22 cellular contexts compared by ENCODE assay signal in the genomic region with DNA sequence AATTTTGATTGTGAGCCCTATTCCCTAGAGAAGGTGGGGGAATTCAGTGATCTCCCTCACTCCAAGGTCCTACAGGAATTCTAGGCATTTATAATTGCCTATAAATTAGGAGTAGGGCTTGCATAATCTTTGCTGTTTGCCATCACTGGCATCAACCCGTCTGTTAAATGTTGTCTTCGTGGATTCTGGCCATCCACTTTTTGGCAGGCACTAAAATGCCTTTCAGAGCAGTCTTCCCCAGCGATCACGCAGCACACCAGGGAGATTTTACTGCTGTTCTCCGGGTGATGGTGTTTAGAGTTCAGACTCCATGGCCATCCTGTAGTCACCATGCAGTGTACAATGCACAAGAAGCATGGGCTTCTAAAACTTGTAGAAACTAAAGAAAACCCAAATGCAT. TPM values are rescaled to one million over a fixed set of nuclear protein-coding genes. Genes with fewer than 3 reads are reported as not detected.
A peak's percentile ranks its signal among the peaks of the same experiment; 100 is the strongest.
DNase-seq lines count a peak whose midpoint lies in the region; ATAC-seq and TF ChIP-seq lines count a peak whose summit lies in the region.
"Had no signal": no experiment of that assay in that cellular context is flagged by ENCODE, and none has a peak within 500 bp of the region (broad histone marks: within the 10 kb centered on the region; RNA-seq: fewer than 3 reads in every experiment).

No MANE protein-coding gene starts in this region.

- intact Hi-C loops in uterus (cut with DNase I; ENCODE audit: low total_unique reads): no loop called here
- intact Hi-C loops in natural killer cell (cut with micrococcal nuclease): no loop called here

- H3K4me3 ChIP-seq in rectal smooth muscle tissue (ENCODE audit: low read length) (no peak overlapping the region), uterus (no peak overlapping the region), SJCRH30 (no peak overlapping the region)
- H3K4me3 ChIP-seq: BLaER1 treated with 17β-estradiol and CSF1 and Interleukin-3, amounts not matched to agents 10 nM and 100 nM had no signal

- no peak for TF ChIP-seq CTCF in uterus (IDR thresholded peaks at IDR 0.05)
- no peak for TF ChIP-seq CTCF in natural killer cell (IDR thresholded peaks at IDR 0.05)

- H3K27ac ChIP-seq in rectal smooth muscle tissue (ENCODE audit: low read depth, low read length): peak overlapping the region; percentile 83
- peak overlapping the region; percentile 56 to 69 for H3K27ac ChIP-seq in uterus
- H3K27ac ChIP-seq in SJCRH30: no peak overlapping the region
- H3K27ac ChIP-seq: BLaER1 treated with 17β-estradiol and CSF1 and Interleukin-3, amounts not matched to agents 10 nM and 100 nM had no signal

- DNase-seq in NCI-H526 treated with DMSO at 0.1 percent for 48 hours (lab: John Stamatoyannopoulos, UW) (peak; percentile 53), fibroblast of gingiva (ENCODE audit: low read depth) (peak; percentile 11), uterus (peak; percentile 32 to 34), SJCRH30 (no peak), natural killer cell (no peak), cerebellar nuclear complex (lab: John Stamatoyannopoulos, UW) (no peak)
- DNase-seq: Caco-2; CD4-positive, alpha-beta memory T cell; DMS 273 treated with DMSO at 0.1 percent for 48 hours; DMS79 treated with DMSO at 0.1 percent for 48 hours; KBM-7; MM.1S; NCI-H1048; NCI-H1436; NCI-H2029; NCI-H2171; NCI-H524 treated with DMSO at 0.1 percent for 48 hours; Right ventricle myocardium superior had no signal

- ATAC-seq in GM21447 (IDR thresholded peaks at IDR 0.05; ENCODE audit: unreplicated experiment) (no peak), natural killer cell (no peak)
- ATAC-seq: HCT116 had no signal

- H3K4me3 Mint-ChIP-seq in natural killer cell: no peak overlapping the region
- H3K4me3 Mint-ChIP-seq: CD4-positive, alpha-beta memory T cell had no signal

- no peak overlapping the region for H3K27ac Mint-ChIP-seq in natural killer cell
- H3K27ac Mint-ChIP-seq: CD4-positive, alpha-beta memory T cell had no signal

- H3K36me3 ChIP-seq in rectal smooth muscle tissue (ENCODE audit: control insufficient read depth, insufficient read depth, low read length) (no peaks in the 10 kb centered on the region), uterus (no peaks in the 10 kb centered on the region), SJCRH30 (no peaks in the 10 kb centered on the region)
- H3K36me3 ChIP-seq: BLaER1 treated with 17β-estradiol and CSF1 and Interleukin-3, amounts not matched to agents 10 nM and 100 nM had no signal

- no peaks in the 10 kb centered on the region for H3K36me3 Mint-ChIP-seq in natural killer cell
- H3K36me3 Mint-ChIP-seq: CD4-positive, alpha-beta memory T cell had no signal

- no peak for TF ChIP-seq POLR2A in uterus (IDR thresholded peaks at IDR 0.05)

- H3K9me3 ChIP-seq in uterus (no peaks in the 10 kb centered on the region), SJCRH30 (replicated peaks) (no peaks in the 10 kb centered on the region)
- H3K9me3 ChIP-seq: BLaER1 treated with 17β-estradiol and CSF1 and Interleukin-3, amounts not matched to agents 10 nM and 100 nM; Caco-2 had no signal

- no peaks in the 10 kb centered on the region for H3K4me1 Mint-ChIP-seq in natural killer cell
- H3K4me1 Mint-ChIP-seq: CD4-positive, alpha-beta memory T cell had no signal

- H3K27me3 Mint-ChIP-seq in natural killer cell (ENCODE audit: low read depth in 2 of 2): no peaks in the 10 kb centered on the region
- H3K27me3 Mint-ChIP-seq: CD4-positive, alpha-beta memory T cell had no signal

- no peak overlapping the region for H3K9ac ChIP-seq in rectal smooth muscle tissue (ENCODE audit: low read length)
- H3K9ac ChIP-seq: BLaER1 treated with 17β-estradiol and CSF1 and Interleukin-3, amounts not matched to agents 10 nM and 100 nM had no signal

- no peaks in the 10 kb centered on the region for H3K27me3 ChIP-seq in rectal smooth muscle tissue (ENCODE audit: control insufficient read depth, insufficient read depth, low read length)
- no peaks in the 10 kb centered on the region for H3K27me3 ChIP-seq in uterus
- no peaks in the 10 kb centered on the region for H3K27me3 ChIP-seq in SJCRH30
- H3K27me3 ChIP-seq: BLaER1 treated with 17β-estradiol and CSF1 and Interleukin-3, amounts not matched to agents 10 nM and 100 nM had no signal

- no peaks in the 10 kb centered on the region for H3K9me3 Mint-ChIP-seq in natural killer cell

- H3K4me1 ChIP-seq in rectal smooth muscle tissue (ENCODE audit: control insufficient read depth, insufficient read depth, low read length) (peaks cover 28% of the 10 kb centered on the region), uterus (no peaks in the 10 kb centered on the region), SJCRH30 (no peaks in the 10 kb centered on the region)
- H3K4me1 ChIP-seq: BLaER1 treated with 17β-estradiol and CSF1 and Interleukin-3, amounts not matched to agents 10 nM and 100 nM; Caco-2 had no signal

RNA-seq across cellular contexts. Expression of a gene that starts 47.7 kb away (rescaled TPM):
- total RNA-seq in uterus (10 to 100 TPM in 3 of 4 donors, 1 to 10 TPM in 1; 8.7 to 32.7 (median 19.5) TPM), natural killer cell (1 to 10 TPM in 1 of 3 donors, under 1 TPM in 2; 0.33 to 1.3 (median 0.45) TPM)
- not detected in 2 replicates for total RNA-seq in SJCRH30 (2014; rRNA removed; shearing (Covaris generic))

Comparison
In these comparisons a context has a peak if more than half of its experiments do, and no peak if none do; other contexts are left out.
1. DNase-seq: peak in NCI-H526 treated with DMSO at 0.1 percent for 48 hours (single experiment), fibroblast of gingiva (single experiment) and uterus (2 of 2); none in SJCRH30 (0 of 2), natural killer cell (single experiment) and cerebellar nuclear complex (0 of 2).